ENCODE assay signal across 21 cellular contexts in the genomic region with DNA sequence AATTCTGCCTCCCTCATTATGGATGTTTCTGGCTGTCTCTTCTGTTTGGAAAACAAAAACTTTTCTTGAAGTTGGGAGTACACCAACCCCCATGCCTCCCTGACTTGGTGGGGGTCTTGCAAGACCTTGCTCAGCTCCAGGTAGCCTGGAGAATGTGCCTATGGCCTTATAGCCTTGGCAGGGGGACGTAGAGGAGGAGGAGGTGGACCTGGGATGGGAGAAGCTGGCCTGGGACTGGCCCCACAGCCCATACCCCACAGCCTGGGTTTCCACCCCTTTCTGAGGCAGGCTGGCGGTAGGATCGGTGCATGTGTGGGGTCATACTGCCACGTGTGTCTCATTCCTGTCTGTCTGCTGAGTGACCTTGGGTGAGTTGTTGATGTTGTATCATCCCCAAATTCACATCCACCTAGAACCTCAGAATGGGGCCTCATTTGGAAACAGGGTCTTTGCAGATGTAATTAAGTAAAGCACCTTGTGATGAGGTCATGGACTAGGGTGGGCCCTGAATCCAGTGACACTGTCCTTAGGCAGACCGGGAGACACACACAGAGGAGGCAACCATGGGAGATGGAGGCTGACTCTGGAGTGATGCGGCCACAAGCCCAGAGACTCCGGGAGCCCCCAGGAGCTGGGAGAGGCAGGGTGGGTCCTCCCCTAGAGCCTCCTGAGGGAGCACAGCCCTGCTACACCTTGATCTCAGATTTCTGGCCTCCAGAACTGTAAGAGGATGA.
"Had no signal": no experiment of that assay in that cellular context is flagged by ENCODE, and none has a peak within 500 bp of the region (broad histone marks: within the 10 kb centered on the region; RNA-seq: fewer than 3 reads in every experiment).

No MANE protein-coding gene starts in this region.

- H3K36me3 ChIP-seq: transverse colon had no signal

- ATAC-seq: activated T-cell treated with anti-CD3 and anti-CD28 coated beads, Interleukin-2, amount 50 U/mL, for 4 hours; foreskin keratinocyte; natural killer cell; stimulated activated naive B cell treated with anti-CD40 and anti-IgM and Interleukin-4, amounts not matched to agents 10 μg/mL and 1 μg/mL and 100 μg/mL, for 72 hours; WTC11 had no signal

- H3K27me3 ChIP-seq: foreskin keratinocyte, sigmoid colon, transverse colon, vagina had no signal

- H3K4me3 ChIP-seq: sigmoid colon, transverse colon, vagina had no signal

- H3K27ac ChIP-seq: foreskin keratinocyte, parathyroid adenoma, sigmoid colon, vagina had no signal

- DNase-seq: activated CD8-positive, alpha-beta memory T cell treated with anti-CD3 and anti-CD28 coated beads, Interleukin-2, amount 50 U/mL, for 4 hours; activated naive CD4-positive, alpha-beta T cell; activated T-cell treated with anti-CD3 and anti-CD28 coated beads, Interleukin-2, amount 50 U/mL, for 4 hours; cerebellar nuclear complex; cortex of kidney; foreskin keratinocyte; immature natural killer cell; kidney glomerular epithelial cell; left ventricle myocardium superior; mammary epithelial cell; midbrain; natural killer cell; sigmoid colon; stimulated activated CD4-positive, alpha-beta T cell treated with anti-CD3 and anti-CD28 coated beads, Interleukin-2, amount 100 ng/mL, for 48 hours; stimulated activated CD8-positive, alpha-beta memory T cell treated with anti-CD3 and anti-CD28 coated beads, Interleukin-4, amount 100 ng/mL, for 48 hours; stimulated activated naive B cell treated with anti-CD40 and anti-IgM and Interleukin-4, amounts not matched to agents 10 μg/mL and 1 μg/mL and 100 μg/mL, for 72 hours; T1000; transverse colon had no signal

- H3K9me3 ChIP-seq: vagina had no signal

- H3K4me1 ChIP-seq: parathyroid adenoma, sigmoid colon had no signal

- H3K9ac ChIP-seq: parathyroid adenoma had no signal
